15 cellular contexts compared by ENCODE assay signal in genomic region chr4:108087293-108087967, GRCh38.
A peak's percentile ranks its signal among the peaks of the same experiment; 100 is the strongest.
DNase-seq lines count a peak whose midpoint lies in the region; ATAC-seq and TF ChIP-seq lines count a peak whose summit lies in the region.
"Had no signal": no experiment of that assay in that cellular context is flagged by ENCODE, and none has a peak within 500 bp of the region (broad histone marks: within the 10 kb centered on the region; RNA-seq: fewer than 3 reads in every experiment).

No MANE protein-coding gene starts in this region.

- intact Hi-C loops in activated CD4-positive, alpha-beta T cell treated with anti-CD3 and anti-CD28 coated beads for 36 hours (cut with DNase I, micrococcal nuclease) = no loop called here
- intact Hi-C loops in body of pancreas (cut with DNase I) = no loop called here

- no peak for TF ChIP-seq POLR2A in body of pancreas (IDR thresholded peaks at IDR 0.05)

- H4K8ac ChIP-seq in neuronal stem cell (ENCODE audit: low read depth, low read length) = no peak overlapping the region

- H3K27ac Mint-ChIP-seq in activated CD4-positive, alpha-beta T cell treated with anti-CD3 and anti-CD28 coated beads for 36 hours = peak overlapping the region; percentile 86
- H3K27ac Mint-ChIP-seq in CD4-positive, CD25-positive, alpha-beta regulatory T cell = peak overlapping the region; percentile 39 to 73 (median 59)
- peak overlapping the region; percentile 36 to 58 for H3K27ac Mint-ChIP-seq in activated naive CD4-positive, alpha-beta T cell treated with anti-CD3 and anti-CD28 coated beads, Interleukin-2, amount 50 U/mL, for 72 hours

- 64 to 66% methylated on average over 6 of the region's 6 CpGs for WGBS in body of pancreas, 2 donors
- no CpG with 5 or more reads among the region's 6 CpGs for WGBS in neuronal stem cell (ENCODE audit: extremely low coverage in 2 of 2, insufficient read length in 2 of 2, insufficient replicate concordance in 1 of 2), 2 donors

- H3K27me3 Mint-ChIP-seq in activated CD4-positive, alpha-beta T cell treated with anti-CD3 and anti-CD28 coated beads for 36 hours = no peaks in the 10 kb centered on the region
- H3K27me3 Mint-ChIP-seq in CD4-positive, CD25-positive, alpha-beta regulatory T cell = peaks cover 4% of the 10 kb centered on the region

- H3K27me3 ChIP-seq in CD4-positive, CD25-positive, alpha-beta regulatory T cell (ENCODE audit: control insufficient read depth, insufficient read depth, low read length) = no peaks in the 10 kb centered on the region
- H3K27me3 ChIP-seq in body of pancreas (no peaks in the 10 kb centered on the region), neuronal stem cell (ENCODE audit: control insufficient read depth in 3 of 3, insufficient read depth in 3 of 3, low read depth in 1 of 3, low read length in 3 of 3) (no peaks in the 10 kb centered on the region)

- no peak overlapping the region for H2AK5ac ChIP-seq in neuronal stem cell (ENCODE audit: low read depth, low read length)

- H3K4me1 ChIP-seq in CD4-positive, CD25-positive, alpha-beta regulatory T cell (ENCODE audit: control insufficient read depth, insufficient read depth, low read length, poor library complexity, severe bottlenecking) = peaks cover 17% of the 10 kb centered on the region
- H3K4me1 ChIP-seq in body of pancreas = no peaks in the 10 kb centered on the region
- no peaks in the 10 kb centered on the region for H3K4me1 ChIP-seq in neuronal stem cell (ENCODE audit: control insufficient read depth in 2 of 2, insufficient read depth in 1 of 2, low read depth in 1 of 2, low read length in 2 of 2)

- H3K4me3 Mint-ChIP-seq in activated CD4-positive, alpha-beta T cell treated with anti-CD3 and anti-CD28 coated beads for 36 hours = no peak overlapping the region
- H3K4me3 Mint-ChIP-seq in CD4-positive, CD25-positive, alpha-beta regulatory T cell = peak overlapping the region in 2 of 4 donors; percentile 2 to 22

- H3K36me3 Mint-ChIP-seq in activated CD4-positive, alpha-beta T cell treated with anti-CD3 and anti-CD28 coated beads for 36 hours (ENCODE audit: low read depth) = peaks cover 59% of the 10 kb centered on the region
- peaks cover 69% of the 10 kb centered on the region for H3K36me3 Mint-ChIP-seq in CD4-positive, CD25-positive, alpha-beta regulatory T cell
- peaks cover 13 to 52% of the 10 kb centered on the region in 2 donors for H3K36me3 Mint-ChIP-seq in activated naive CD4-positive, alpha-beta T cell treated with anti-CD3 and anti-CD28 coated beads, Interleukin-2, amount 50 U/mL, for 72 hours

- H3K9me3 ChIP-seq in CD4-positive, CD25-positive, alpha-beta regulatory T cell (ENCODE audit: control insufficient read depth in 2 of 2, low read length in 2 of 2) = no peaks in the 10 kb centered on the region
- no peaks in the 10 kb centered on the region for H3K9me3 ChIP-seq in body of pancreas
- H3K9me3 ChIP-seq in neuronal stem cell (replicated peaks in 1 of 2; ENCODE audit: control insufficient read depth in 2 of 2, insufficient read depth in 1 of 2, low read depth in 1 of 2, low read length in 2 of 2) = no peaks in the 10 kb centered on the region

- H2BK15ac ChIP-seq in neuronal stem cell (ENCODE audit: low read length) = no peak overlapping the region

- no peak overlapping the region for H2BK5ac ChIP-seq in neuronal stem cell (ENCODE audit: low read length)

- H3K4ac ChIP-seq in neuronal stem cell (ENCODE audit: low read length) = no peak overlapping the region

- POLR2A ChIA-PET in activated CD4-positive, alpha-beta T cell treated with anti-CD3 and anti-CD28 coated beads for 36 hours (lab: Charles Lee) = no interaction called here

- H2AFZ ChIP-seq in neuronal stem cell (ENCODE audit: low read length) = no peak overlapping the region

- no peak overlapping the region for H3K9ac ChIP-seq in neuronal stem cell (ENCODE audit: low read depth, low read length, poor library complexity)

- DNase-seq in activated CD4-positive, alpha-beta T cell treated with anti-CD3 and anti-CD28 coated beads for 36 hours = no peak
- DNase-seq in activated CD4-positive, alpha-beta T cell treated with anti-CD3 and anti-CD28 coated beads, Interleukin-2, amount 50 U/mL, for 4 hours = no peak
- no peak for DNase-seq in CD4-positive, CD25-positive, alpha-beta regulatory T cell
- no peak for DNase-seq in activated naive CD4-positive, alpha-beta T cell treated with anti-CD3 and anti-CD28 coated beads, Interleukin-2, amount 50 U/mL, for 72 hours (ENCODE audit: low spot score in 2 of 2)
- no peak for DNase-seq in KG1 (lab: John Stamatoyannopoulos, UW)
- DNase-seq in body of pancreas = no peak
- DNase-seq in neuronal stem cell (ENCODE audit: low spot score) = no peak
- DNase-seq: Kasumi-1, NCI-H1417, NCI-H1930, NCI-H2171, NCI-H510A, SHP77 treated with DMSO at 0.1 percent for 48 hours had no signal

- H4K91ac ChIP-seq in neuronal stem cell (ENCODE audit: low read depth, low read length, poor library complexity) = no peak overlapping the region

- no peak overlapping the region for H3K23ac ChIP-seq in neuronal stem cell (ENCODE audit: low read depth, low read length, poor library complexity)

- no peak overlapping the region for H3K18ac ChIP-seq in neuronal stem cell (ENCODE audit: low read length)

- no peak overlapping the region for H3K4me3 ChIP-seq in CD4-positive, CD25-positive, alpha-beta regulatory T cell (ENCODE audit: low read depth, low read length)
- H3K4me3 ChIP-seq in body of pancreas (no peak overlapping the region), neuronal stem cell (ENCODE audit: low read length in 2 of 2) (no peak overlapping the region)

- no peak for ATAC-seq in activated CD4-positive, alpha-beta T cell treated with anti-CD3 and anti-CD28 coated beads for 36 hours
- no peak for ATAC-seq in CD4-positive, CD25-positive, alpha-beta regulatory T cell (ENCODE audit: low read depth in 2 of 2)
- ATAC-seq in GM19463 (IDR thresholded peaks at IDR 0.05; ENCODE audit: unreplicated experiment) = peak; percentile 82
- ATAC-seq in activated naive CD4-positive, alpha-beta T cell treated with anti-CD3 and anti-CD28 coated beads, Interleukin-2, amount 50 U/mL, for 72 hours = no peak
- no peak for ATAC-seq in body of pancreas

- H2BK12ac ChIP-seq in neuronal stem cell (ENCODE audit: low read length) = no peak overlapping the region

- no peak for TF ChIP-seq CTCF in body of pancreas (IDR thresholded peaks at IDR 0.05)

- H2BK120ac ChIP-seq in neuronal stem cell (ENCODE audit: low read depth, low read length) = no peak overlapping the region

- peaks cover 77% of the 10 kb centered on the region for H3K36me3 ChIP-seq in CD4-positive, CD25-positive, alpha-beta regulatory T cell (ENCODE audit: control insufficient read depth, insufficient read depth, low read length)
- H3K36me3 ChIP-seq in body of pancreas (replicated peaks in 1 of 2; ENCODE audit: insufficient read depth in 1 of 2, low read depth in 2 of 2) (no peaks in the 10 kb centered on the region), neuronal stem cell (replicated peaks in 1 of 2; ENCODE audit: control insufficient read depth in 2 of 2, insufficient read depth in 2 of 2, low read length in 2 of 2) (peaks cover 0 to 11% of the 10 kb centered on the region in 2 donors)

- peaks cover 78% of the 10 kb centered on the region for H3K4me1 Mint-ChIP-seq in activated CD4-positive, alpha-beta T cell treated with anti-CD3 and anti-CD28 coated beads for 36 hours
- H3K4me1 Mint-ChIP-seq in CD4-positive, CD25-positive, alpha-beta regulatory T cell = peaks cover 29 to 84% (median 50%) of the 10 kb centered on the region in 4 donors

- H3K27ac ChIP-seq in CD4-positive, CD25-positive, alpha-beta regulatory T cell (ENCODE audit: insufficient read depth, low read length, poor library complexity, severe bottlenecking) = no peak overlapping the region
- no peak overlapping the region for H3K27ac ChIP-seq in body of pancreas
- no peak overlapping the region for H3K27ac ChIP-seq in neuronal stem cell (replicated peaks; ENCODE audit: low read length)
- H3K27ac ChIP-seq: 22Rv1 had no signal

- no peak overlapping the region for H3K14ac ChIP-seq in neuronal stem cell (ENCODE audit: low read length)

- H3K4me2 ChIP-seq in neuronal stem cell (ENCODE audit: insufficient read depth, low read length, poor library complexity, severe bottlenecking) = no peak overlapping the region

- H3K79me1 ChIP-seq in neuronal stem cell (ENCODE audit: low read depth, low read length) = peaks cover 1% of the 10 kb centered on the region

- CTCF ChIA-PET in activated CD4-positive, alpha-beta T cell treated with anti-CD3 and anti-CD28 coated beads for 36 hours (lab: Charles Lee) = interaction anchor here (1.1 to 2.4 kb wide), 4 partner anchors 13 to 33 kb away, joined by 3 to 9 read pairs (median 5); no protein-coding TSS in a partner anchor

- H3K9me3 Mint-ChIP-seq in activated CD4-positive, alpha-beta T cell treated with anti-CD3 and anti-CD28 coated beads for 36 hours (ENCODE audit: low read depth) = no peaks in the 10 kb centered on the region
- no peaks in the 10 kb centered on the region for H3K9me3 Mint-ChIP-seq in CD4-positive, CD25-positive, alpha-beta regulatory T cell
- no peaks in the 10 kb centered on the region for H3K9me3 Mint-ChIP-seq in activated naive CD4-positive, alpha-beta T cell treated with anti-CD3 and anti-CD28 coated beads, Interleukin-2, amount 50 U/mL, for 72 hours
